Comparison of ENCODE assay signal across 10 cellular contexts in genomic region chr5:172909931-172910502, GRCh38. TPM values are rescaled to one million over a fixed set of nuclear protein-coding genes. Genes with fewer than 3 reads are reported as not detected.
DNase-seq lines count a peak whose midpoint lies in the region; ATAC-seq and TF ChIP-seq lines count a peak whose summit lies in the region.
"Had no signal": no experiment of that assay in that cellular context is flagged by ENCODE, and none has a peak within 500 bp of the region (broad histone marks: within the 10 kb centered on the region; RNA-seq: fewer than 3 reads in every experiment).

No MANE protein-coding gene starts in this region.

- CTCF ChIA-PET in SK-N-SH (lab: Yijun Ruan, JAX), result interaction anchor here (1.2 to 3.1 kb wide), 4 partner anchors 23 to 196 kb away, joined by 3 to 13 read pairs (median 8); partner anchors contain the start of gene DUSP1

- peaks cover 12% of the 10 kb centered on the region; the same call in 1 of the 2 replicates for H3K79me2 ChIP-seq in SK-N-SH (ENCODE audit: insufficient read depth)

- DNase-seq in SK-N-SH, result no peak
- peak; percentile 48 for DNase-seq in amniotic epithelial cell (ENCODE audit: low read depth)
- DNase-seq in kidney glomerular epithelial cell (lab: John Stamatoyannopoulos, UW), result peak; percentile 83
- DNase-seq in transverse colon, result no peak
- no peak for DNase-seq in WERI-Rb-1
- DNase-seq in left lung, result no peak
- no peak for DNase-seq in activated gamma-delta T cell (lab: John Stamatoyannopoulos, UW)
- DNase-seq: effector memory CD8-positive, alpha-beta T cell had no signal

- H3K4me3 ChIP-seq in SK-N-SH (ENCODE audit: low read depth in 2 of 2, low read length in 1 of 2) (no peak overlapping the region), transverse colon (no peak overlapping the region), WERI-Rb-1 (ENCODE audit: low read depth, low read length) (no peak overlapping the region), left lung (no peak overlapping the region)

- no peaks in the 10 kb centered on the region for H3K9me2 ChIP-seq in SK-N-SH

- peak; percentile 32; the same call in 2 of the 3 replicates for ATAC-seq in SK-N-SH treated with all-trans-retinoic acid at 6 μM for 48 hours
- no peak for ATAC-seq in left lung

- TF ChIP-seq POLR2A in transverse colon (IDR thresholded peaks at IDR 0.05), result no peak

- TF ChIP-seq EP300 in SK-N-SH (IDR thresholded peaks at IDR 0.05; ENCODE audit: borderline replicate concordance in 1 of 2, low read depth in 1 of 2, low read length in 1 of 2), result no peak
- TF ChIP-seq EP300 in transverse colon (IDR thresholded peaks at IDR 0.05; ENCODE audit: low read depth), result no peak

- H3K27me3 ChIP-seq in SK-N-SH (ENCODE audit: insufficient read depth) (no peaks in the 10 kb centered on the region), transverse colon (no peaks in the 10 kb centered on the region), WERI-Rb-1 (ENCODE audit: insufficient read depth, low read depth, severe bottlenecking) (no peaks in the 10 kb centered on the region), left lung (no peaks in the 10 kb centered on the region)
- H3K27me3 ChIP-seq: BE2C had no signal

- TF ChIP-seq CTCF in SK-N-SH (IDR thresholded peaks at IDR 0.05) (no peak), transverse colon (IDR thresholded peaks at IDR 0.05) (no peak), WERI-Rb-1 (IDR thresholded peaks at IDR 0.05; ENCODE audit: low read depth, low read length) (no peak), left lung (IDR thresholded peaks at IDR 0.05) (no peak)

- no peak overlapping the region for H3K9ac ChIP-seq in SK-N-SH

- H3K36me3 ChIP-seq in SK-N-SH (replicated peaks in 1 of 2; ENCODE audit: control insufficient read depth in 1 of 2, insufficient read depth in 2 of 2, low read length in 1 of 2) (peaks cover 0 to 18% of the 10 kb centered on the region in 2 experiments), transverse colon (peaks cover 0 to 7% (median 0%) of the 10 kb centered on the region in 4 donors), WERI-Rb-1 (peaks cover 7% of the 10 kb centered on the region), left lung (peaks cover 0 to 56% of the 10 kb centered on the region in 2 donors)

- H2AFZ ChIP-seq in SK-N-SH (ENCODE audit: low read depth), result no peak overlapping the region

- WGBS in SK-N-SH (ENCODE audit: low lambda C conversion rate), result 79% methylated on average over 8 of the region's 8 CpGs
- 76 to 95% methylated on average over 4 to 8 of the region's 8 CpGs for WGBS in transverse colon (ENCODE audit: low coverage in 1 of 2), 2 donors

- in situ Hi-C loops in transverse colon (cut with MboI; ENCODE audit: low pct_ligation_motif_present in 1 of 4, low pct_unique_long_range_greater_than_20kb in 1 of 4, low sequenced_read_pairs in 3 of 4), result loop anchor here in 1 of 4 donors (10.0 kb wide), 1 partner anchor 55 kb away; no protein-coding TSS in a partner anchor

- H3K4me1 ChIP-seq in SK-N-SH (ENCODE audit: control insufficient read depth in 1 of 2, insufficient read depth in 2 of 2, low read depth in 1 of 2, low read length in 1 of 2), result peaks cover 4 to 21% of the 10 kb centered on the region in 2 experiments; a peak in 3 of 4 replicates
- peaks cover 8 to 28% (median 13%) of the 10 kb centered on the region in 4 donors for H3K4me1 ChIP-seq in transverse colon
- peaks cover 2 to 48% of the 10 kb centered on the region in 2 donors for H3K4me1 ChIP-seq in left lung

- no peaks in the 10 kb centered on the region for H4K20me1 ChIP-seq in SK-N-SH (ENCODE audit: insufficient read depth)

- TF ChIP-seq RAD21 in SK-N-SH (IDR thresholded peaks at IDR 0.05; ENCODE audit: low read length), result no peak

- peaks cover 28% of the 10 kb centered on the region for H3F3A ChIP-seq in SK-N-SH (replicated peaks; ENCODE audit: insufficient read depth)

- intact Hi-C loops in transverse colon (cut with DNase I; ENCODE audit: low total_unique reads), result no loop called here
- intact Hi-C loops in left lung (cut with DNase I), result no loop called here

- H3K9me3 ChIP-seq in SK-N-SH (no peaks in the 10 kb centered on the region), transverse colon (no peaks in the 10 kb centered on the region), WERI-Rb-1 (ENCODE audit: severe bottlenecking) (no peaks in the 10 kb centered on the region), left lung (no peaks in the 10 kb centered on the region)
- H3K9me3 ChIP-seq: BE2C had no signal

- peak overlapping the region in 1 of 2 experiments; percentile 88; a peak in 1 of 4 replicates for H3K27ac ChIP-seq in SK-N-SH (ENCODE audit: low read depth in 2 of 2, low read length in 1 of 2)
- H3K27ac ChIP-seq in transverse colon, result peak overlapping the region; percentile 44 to 74 (median 65)
- H3K27ac ChIP-seq in WERI-Rb-1, result no peak overlapping the region
- peak overlapping the region in 1 of 2 donors; percentile 74 for H3K27ac ChIP-seq in left lung

- POLR2A ChIA-PET in SK-N-SH (lab: Yijun Ruan, JAX), result no interaction called here

- no peak overlapping the region for H3K4me2 ChIP-seq in SK-N-SH

TF ChIP-seq in SK-N-SH treated with all-trans-retinoic acid at 6 μM for 48 hours, 23 proteins besides CTCF, POLR2A, EP300 and RAD21 (continues in another document):
- TF ChIP-seq, protein P1, sequence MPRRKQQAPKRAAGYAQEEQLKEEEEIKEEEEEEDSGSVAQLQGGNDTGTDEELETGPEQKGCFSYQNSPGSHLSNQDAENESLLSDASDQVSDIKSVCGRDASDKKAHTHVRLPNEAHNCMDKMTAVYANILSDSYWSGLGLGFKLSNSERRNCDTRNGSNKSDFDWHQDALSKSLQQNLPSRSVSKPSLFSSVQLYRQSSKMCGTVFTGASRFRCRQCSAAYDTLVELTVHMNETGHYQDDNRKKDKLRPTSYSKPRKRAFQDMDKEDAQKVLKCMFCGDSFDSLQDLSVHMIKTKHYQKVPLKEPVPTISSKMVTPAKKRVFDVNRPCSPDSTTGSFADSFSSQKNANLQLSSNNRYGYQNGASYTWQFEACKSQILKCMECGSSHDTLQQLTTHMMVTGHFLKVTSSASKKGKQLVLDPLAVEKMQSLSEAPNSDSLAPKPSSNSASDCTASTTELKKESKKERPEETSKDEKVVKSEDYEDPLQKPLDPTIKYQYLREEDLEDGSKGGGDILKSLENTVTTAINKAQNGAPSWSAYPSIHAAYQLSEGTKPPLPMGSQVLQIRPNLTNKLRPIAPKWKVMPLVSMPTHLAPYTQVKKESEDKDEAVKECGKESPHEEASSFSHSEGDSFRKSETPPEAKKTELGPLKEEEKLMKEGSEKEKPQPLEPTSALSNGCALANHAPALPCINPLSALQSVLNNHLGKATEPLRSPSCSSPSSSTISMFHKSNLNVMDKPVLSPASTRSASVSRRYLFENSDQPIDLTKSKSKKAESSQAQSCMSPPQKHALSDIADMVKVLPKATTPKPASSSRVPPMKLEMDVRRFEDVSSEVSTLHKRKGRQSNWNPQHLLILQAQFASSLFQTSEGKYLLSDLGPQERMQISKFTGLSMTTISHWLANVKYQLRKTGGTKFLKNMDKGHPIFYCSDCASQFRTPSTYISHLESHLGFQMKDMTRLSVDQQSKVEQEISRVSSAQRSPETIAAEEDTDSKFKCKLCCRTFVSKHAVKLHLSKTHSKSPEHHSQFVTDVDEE (CRISPR knock-in tag; IDR thresholded peaks at IDR 0.05), result no peak
- no peak for TF ChIP-seq OSR1 (CRISPR knock-in tag; IDR thresholded peaks at IDR 0.05)
- no peak for TF ChIP-seq ESRRG (CRISPR knock-in tag; IDR thresholded peaks at IDR 0.05)
- TF ChIP-seq TOX (CRISPR knock-in tag; IDR thresholded peaks at IDR 0.05; ENCODE audit: borderline replicate concordance), result no peak
- TF ChIP-seq ZNF565 (CRISPR knock-in tag; conservative IDR thresholded peaks at IDR 0.05; ENCODE audit: low read depth), result no peak
- no peak for TF ChIP-seq TCF4 (CRISPR knock-in tag; IDR thresholded peaks at IDR 0.05; ENCODE audit: borderline replicate concordance)
- TF ChIP-seq ZNF70 (CRISPR knock-in tag; IDR thresholded peaks at IDR 0.05), result no peak
- no peak for TF ChIP-seq ISL1 (CRISPR knock-in tag; IDR thresholded peaks at IDR 0.05)

TF ChIP-seq in SK-N-SH, 30 proteins besides CTCF, POLR2A, EP300 and RAD21 (continues in another document):
- no peak for TF ChIP-seq TEAD4 (IDR thresholded peaks at IDR 0.05; ENCODE audit: borderline replicate concordance, insufficient read depth)
- TF ChIP-seq SMC3 (IDR thresholded peaks at IDR 0.05; ENCODE audit: low read depth, low read length), result no peak
- no peak for TF ChIP-seq TCF12 (IDR thresholded peaks at IDR 0.05)
- TF ChIP-seq FOSL2 (IDR thresholded peaks at IDR 0.05; ENCODE audit: borderline replicate concordance, low read depth), result no peak
- no peak for TF ChIP-seq JUND (IDR thresholded peaks at IDR 0.05)
- no peak for TF ChIP-seq FOXM1 (IDR thresholded peaks at IDR 0.05; ENCODE audit: low read depth)
- no peak for TF ChIP-seq TAF1 (IDR thresholded peaks at IDR 0.05; ENCODE audit: borderline replicate concordance, low read depth, low read length)
- no peak for TF ChIP-seq GABPA (IDR thresholded peaks at IDR 0.05; ENCODE audit: low read depth)
- TF ChIP-seq, protein P2, sequence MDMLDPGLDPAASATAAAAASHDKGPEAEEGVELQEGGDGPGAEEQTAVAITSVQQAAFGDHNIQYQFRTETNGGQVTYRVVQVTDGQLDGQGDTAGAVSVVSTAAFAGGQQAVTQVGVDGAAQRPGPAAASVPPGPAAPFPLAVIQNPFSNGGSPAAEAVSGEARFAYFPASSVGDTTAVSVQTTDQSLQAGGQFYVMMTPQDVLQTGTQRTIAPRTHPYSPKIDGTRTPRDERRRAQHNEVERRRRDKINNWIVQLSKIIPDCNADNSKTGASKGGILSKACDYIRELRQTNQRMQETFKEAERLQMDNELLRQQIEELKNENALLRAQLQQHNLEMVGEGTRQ (IDR thresholded peaks at IDR 0.05; ENCODE audit: borderline replicate concordance, low read depth, low read length), result no peak
- no peak for TF ChIP-seq SIN3A (IDR thresholded peaks at IDR 0.05; ENCODE audit: borderline replicate concordance, low read depth, low read length)
- no peak for TF ChIP-seq USF1 (IDR thresholded peaks at IDR 0.05; ENCODE audit: borderline replicate concordance, low read depth)
- TF ChIP-seq NRF1 (IDR thresholded peaks at IDR 0.05; ENCODE audit: low read depth, low read length), result no peak
- TF ChIP-seq MXI1 (IDR thresholded peaks at IDR 0.05; ENCODE audit: low read depth, low read length), result no peak
- TF ChIP-seq NFIC (IDR thresholded peaks at IDR 0.05; ENCODE audit: borderline replicate concordance), result no peak

RNA-seq across cellular contexts. Expression of gene RPL26L1, which starts 49.2 kb away (rescaled TPM):
- polyA plus RNA-seq in SK-N-SH (2012; rRNA removed), result 193 and 212 TPM in 2 replicates
- 199 and 206 TPM in 2 replicates for polyA plus RNA-seq in SK-N-SH (2012; cell fraction: cytosol; rRNA removed)
- polyA plus RNA-seq in SK-N-SH (2012; cell fraction: nucleus; rRNA removed), result 86.4 and 89.6 TPM in 2 replicates
- total RNA-seq in transverse colon, result 10 to 100 TPM in 2 of 4 donors, 1 to 10 TPM in 1, not detected in 1; 1.6 to 22.3 (median 19.5) TPM
- 10 to 100 TPM; 28.3 to 33.7 TPM for total RNA-seq in left lung

Comparison
In these comparisons a context has a peak if more than half of its experiments do, and no peak if none do; other contexts are left out.
1. DNase-seq: peak in amniotic epithelial cell (single experiment) and kidney glomerular epithelial cell (single experiment); none in SK-N-SH (single experiment), transverse colon (single experiment), WERI-Rb-1 (single experiment), left lung (0 of 2) and activated gamma-delta T cell (single experiment).